16 cellular contexts compared by ENCODE assay signal in the genomic region with DNA sequence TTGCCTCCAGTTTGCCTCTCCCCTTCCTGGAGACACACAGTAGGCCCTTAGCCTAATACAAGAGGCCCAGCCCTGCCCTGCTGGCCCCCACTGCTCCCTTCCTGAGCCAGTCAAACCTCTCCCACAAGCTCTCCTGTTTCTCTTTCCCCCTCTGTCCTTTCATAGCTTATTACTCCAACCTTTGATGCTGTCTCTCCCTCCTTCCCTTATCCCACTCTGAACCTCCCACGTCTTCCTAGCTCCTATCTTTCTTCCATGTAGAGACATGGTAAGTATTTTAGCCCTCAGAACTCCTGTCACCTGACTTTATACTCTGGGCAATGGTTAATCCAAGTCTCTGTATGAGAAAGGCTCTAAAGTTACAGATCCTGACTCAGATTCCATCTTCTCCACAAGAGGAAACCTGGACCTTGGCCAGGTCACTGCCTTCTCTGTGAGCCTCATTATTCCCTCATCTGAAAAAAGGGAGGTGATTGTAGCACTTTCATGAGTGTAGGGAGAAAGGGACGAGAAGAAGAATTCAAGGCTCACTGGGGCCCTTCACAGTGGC. TPM values are rescaled to one million over a fixed set of nuclear protein-coding genes. Genes with fewer than 3 reads are reported as not detected.
A peak's percentile ranks its signal among the peaks of the same experiment; 100 is the strongest.
DNase-seq lines count a peak whose midpoint lies in the region; ATAC-seq and TF ChIP-seq lines count a peak whose summit lies in the region.
"Had no signal": no experiment of that assay in that cellular context is flagged by ENCODE, and none has a peak within 500 bp of the region (broad histone marks: within the 10 kb centered on the region; RNA-seq: fewer than 3 reads in every experiment).

No MANE protein-coding gene starts in this region.

- H3K27me3 Mint-ChIP-seq in stimulated activated naive CD8-positive, alpha-beta T cell treated with anti-CD3 and anti-CD28 coated beads, Interleukin-15, Interleukin-2, amounts not matched to agents 100 ng/mL and 50 ng/mL, for 24 hours = no peaks in the 10 kb centered on the region
- no peaks in the 10 kb centered on the region for H3K27me3 Mint-ChIP-seq in activated T-helper 2 cell treated with anti-CD3 and anti-CD28 coated beads, Interferon-gamma antibody, Interleukin-2, Interleukin-4, amounts not matched to agents 10 μg/mL and 5 μg/mL and 100 μg/mL, durations not matched to agents 14 hours and 24 hours and 36 hours (ENCODE audit: low read depth)

- peaks cover 49% of the 10 kb centered on the region for H3K4me1 Mint-ChIP-seq in stimulated activated naive CD8-positive, alpha-beta T cell treated with anti-CD3 and anti-CD28 coated beads, Interleukin-15, Interleukin-2, amounts not matched to agents 100 ng/mL and 50 ng/mL, for 24 hours (ENCODE audit: low read depth)
- peaks cover 36% of the 10 kb centered on the region for H3K4me1 Mint-ChIP-seq in activated T-helper 2 cell treated with anti-CD3 and anti-CD28 coated beads, Interferon-gamma antibody, Interleukin-2, Interleukin-4, amounts not matched to agents 10 μg/mL and 5 μg/mL and 100 μg/mL, durations not matched to agents 14 hours and 24 hours and 36 hours (ENCODE audit: low read depth)

- no peak overlapping the region for H3K4me2 ChIP-seq in hepatocyte

- TF ChIP-seq CTCF in hepatocyte (IDR thresholded peaks at IDR 0.05; ENCODE audit: poor library complexity) (no peak), adrenal gland (IDR thresholded peaks at IDR 0.05) (no peak)

- no peak overlapping the region for H2AFZ ChIP-seq in hepatocyte

- no peak overlapping the region for H3K4me3 ChIP-seq in hepatocyte
- no peak overlapping the region for H3K4me3 ChIP-seq in adrenal gland
- H3K4me3 ChIP-seq: upper lobe of left lung had no signal

- WGBS in hepatocyte (ENCODE audit: low lambda C conversion rate, missing lambda C conversion rate) = 68% methylated on average over 2 of the region's 2 CpGs
- WGBS in adrenal gland, 4 donors = 81 to 95% (median 92%) methylated on average over 2 of the region's 2 CpGs

- no peaks in the 10 kb centered on the region for H3K9me3 Mint-ChIP-seq in stimulated activated naive CD8-positive, alpha-beta T cell treated with anti-CD3 and anti-CD28 coated beads, Interleukin-15, Interleukin-2, amounts not matched to agents 100 ng/mL and 50 ng/mL, for 24 hours
- H3K9me3 Mint-ChIP-seq in activated T-helper 2 cell treated with anti-CD3 and anti-CD28 coated beads, Interferon-gamma antibody, Interleukin-2, Interleukin-4, amounts not matched to agents 10 μg/mL and 5 μg/mL and 100 μg/mL, durations not matched to agents 14 hours and 24 hours and 36 hours = no peaks in the 10 kb centered on the region
- H3K9me3 Mint-ChIP-seq: CD14-positive monocyte had no signal

- no peak for ATAC-seq in stimulated activated naive CD8-positive, alpha-beta T cell treated with anti-CD3 and anti-CD28 coated beads, Interleukin-15, Interleukin-2, amounts not matched to agents 100 U/mL and 50 U/mL, for 24 hours
- ATAC-seq in GM21526 (IDR thresholded peaks at IDR 0.05; ENCODE audit: low FRiP score, unreplicated experiment) = no peak
- ATAC-seq: sciatic nerve had no signal

- H3K36me3 Mint-ChIP-seq in stimulated activated naive CD8-positive, alpha-beta T cell treated with anti-CD3 and anti-CD28 coated beads, Interleukin-15, Interleukin-2, amounts not matched to agents 100 ng/mL and 50 ng/mL, for 24 hours (ENCODE audit: low read depth) = peaks cover 54% of the 10 kb centered on the region
- H3K36me3 Mint-ChIP-seq in activated T-helper 2 cell treated with anti-CD3 and anti-CD28 coated beads, Interferon-gamma antibody, Interleukin-2, Interleukin-4, amounts not matched to agents 10 μg/mL and 5 μg/mL and 100 μg/mL, durations not matched to agents 14 hours and 24 hours and 36 hours (ENCODE audit: low read depth) = peaks cover 65% of the 10 kb centered on the region

- no peaks in the 10 kb centered on the region for H3K9me2 ChIP-seq in hepatocyte (replicated peaks; ENCODE audit: insufficient read depth)

- DNase-seq in stimulated activated naive CD8-positive, alpha-beta T cell treated with anti-CD3 and anti-CD28 coated beads, Interleukin-15, Interleukin-2, amounts not matched to agents 100 U/mL and 50 U/mL, for 24 hours = no peak
- no peak for DNase-seq in activated T-helper 2 cell treated with anti-CD3 and anti-CD28 coated beads, Interferon-gamma antibody, Interleukin-2, Interleukin-4, amounts not matched to agents 10 μg/mL and 5 μg/mL and 100 μg/mL, durations not matched to agents 14 hours and 24 hours and 36 hours (ENCODE audit: low spot score)
- DNase-seq in hepatocyte (ENCODE audit: low spot score) (peak; percentile 69), NCI-H748 treated with DMSO at 0.1 percent for 48 hours (lab: John Stamatoyannopoulos, UW) (no peak), SKM-1 treated with dmso at 0.1 percent for 144 hours (lab: John Stamatoyannopoulos, UW; ENCODE audit: unreplicated experiment) (no peak), adrenal gland (no peak)
- DNase-seq: activated T-cell treated with anti-CD3 and anti-CD28 coated beads, Interleukin-2, amount 50 U/mL, for 1 hour; head of caudate nucleus; NCI-H1930; T1000; upper lobe of left lung had no signal

- H3K4me3 Mint-ChIP-seq in stimulated activated naive CD8-positive, alpha-beta T cell treated with anti-CD3 and anti-CD28 coated beads, Interleukin-15, Interleukin-2, amounts not matched to agents 100 ng/mL and 50 ng/mL, for 24 hours = no peak overlapping the region
- no peak overlapping the region for H3K4me3 Mint-ChIP-seq in activated T-helper 2 cell treated with anti-CD3 and anti-CD28 coated beads, Interferon-gamma antibody, Interleukin-2, Interleukin-4, amounts not matched to agents 10 μg/mL and 5 μg/mL and 100 μg/mL, durations not matched to agents 14 hours and 24 hours and 36 hours (ENCODE audit: low read depth)
- H3K4me3 Mint-ChIP-seq: CD14-positive monocyte had no signal

- H3K9me3 ChIP-seq in hepatocyte (ENCODE audit: low read depth) (no peaks in the 10 kb centered on the region), adrenal gland (replicated peaks in 1 of 3) (no peaks in the 10 kb centered on the region)
- H3K9me3 ChIP-seq: upper lobe of left lung had no signal

- H3K27me3 ChIP-seq in hepatocyte (no peaks in the 10 kb centered on the region), adrenal gland (no peaks in the 10 kb centered on the region)
- H3K27me3 ChIP-seq: upper lobe of left lung had no signal

- intact Hi-C loops in activated T-helper 2 cell treated with anti-CD3 and anti-CD28 coated beads, Interferon-gamma antibody, Interleukin-2, Interleukin-4, amounts not matched to agents 10 μg/mL and 5 μg/mL and 100 μg/mL, durations not matched to agents 14 hours and 24 hours and 36 hours (cut with micrococcal nuclease) = no loop called here
- intact Hi-C loops in adrenal gland (cut with DNase I) = no loop called here

- H3K27ac Mint-ChIP-seq in stimulated activated naive CD8-positive, alpha-beta T cell treated with anti-CD3 and anti-CD28 coated beads, Interleukin-15, Interleukin-2, amounts not matched to agents 100 ng/mL and 50 ng/mL, for 24 hours = peak overlapping the region; percentile 47
- H3K27ac Mint-ChIP-seq in activated T-helper 2 cell treated with anti-CD3 and anti-CD28 coated beads, Interferon-gamma antibody, Interleukin-2, Interleukin-4, amounts not matched to agents 10 μg/mL and 5 μg/mL and 100 μg/mL, durations not matched to agents 14 hours and 24 hours and 36 hours = peak overlapping the region; percentile 82

- no peaks in the 10 kb centered on the region for H3K36me3 ChIP-seq in hepatocyte (replicated peaks; ENCODE audit: insufficient read depth, low read depth)
- peaks cover 0 to 18% of the 10 kb centered on the region in 2 donors for H3K36me3 ChIP-seq in adrenal gland (replicated peaks in 1 of 2)

- H3K27ac ChIP-seq in hepatocyte = peak overlapping the region; percentile 75
- no peak overlapping the region for H3K27ac ChIP-seq in adrenal gland
- H3K27ac ChIP-seq: upper lobe of left lung had no signal

- H3K4me1 ChIP-seq in hepatocyte (ENCODE audit: insufficient read depth) = peaks cover 14% of the 10 kb centered on the region
- H3K4me1 ChIP-seq in adrenal gland (replicated peaks in 1 of 2) = peaks cover 0 to 11% of the 10 kb centered on the region in 2 donors

- H4K20me1 ChIP-seq in hepatocyte (ENCODE audit: insufficient read depth, poor library complexity, severe bottlenecking) = peaks cover 33% of the 10 kb centered on the region

- peaks cover 68% of the 10 kb centered on the region for H3K79me2 ChIP-seq in hepatocyte

- no peak for TF ChIP-seq POLR2A in adrenal gland (IDR thresholded peaks at IDR 0.05)

RNA-seq across cellular contexts. Expression of a gene that starts 6.7 kb away (rescaled TPM):
- total RNA-seq in activated T-helper 2 cell treated with anti-CD3 and anti-CD28 coated beads, Interferon-gamma antibody, Interleukin-2, Interleukin-4, amounts not matched to agents 10 μg/mL and 5 μg/mL and 100 μg/mL, durations not matched to agents 14 hours and 24 hours and 36 hours = 44.3 and 50.6 TPM in 2 replicates
- total RNA-seq in hepatocyte (27.0 and 30.6 TPM in 2 replicates), adrenal gland (10 to 100 TPM in 7 of 8 donors, 1 to 10 TPM in 1; 3.7 to 17.9 (median 11.7) TPM)
- polyA plus RNA-seq in hepatocyte (32.4 and 38.5 TPM in 2 replicates), adrenal gland (1 to 10 TPM; 3.4 to 5.8 (median 4.4) TPM)

RNA-seq across cellular contexts. Expression of a gene that starts 25.5 kb away (rescaled TPM):
- total RNA-seq in activated T-helper 2 cell treated with anti-CD3 and anti-CD28 coated beads, Interferon-gamma antibody, Interleukin-2, Interleukin-4, amounts not matched to agents 10 μg/mL and 5 μg/mL and 100 μg/mL, durations not matched to agents 14 hours and 24 hours and 36 hours = 94.5 and 99.0 TPM in 2 replicates
- total RNA-seq in hepatocyte = 130 and 134 TPM in 2 replicates
- polyA plus RNA-seq in hepatocyte = 198 and 202 TPM in 2 replicates
- total RNA-seq in adrenal gland = 100 to 1,000 TPM in 3 of 8 donors, 10 to 100 TPM in 5; 54.9 to 144 (median 86.9) TPM
- 100 to 1,000 TPM in 1 of 3 donors, 10 to 100 TPM in 2; 44.9 to 159 (median 59.3) TPM for polyA plus RNA-seq in adrenal gland

RNA-seq across cellular contexts. Expression of a gene that starts 38.8 kb away (rescaled TPM):
- total RNA-seq in activated T-helper 2 cell treated with anti-CD3 and anti-CD28 coated beads, Interferon-gamma antibody, Interleukin-2, Interleukin-4, amounts not matched to agents 10 μg/mL and 5 μg/mL and 100 μg/mL, durations not matched to agents 14 hours and 24 hours and 36 hours = 4.0 and 4.2 TPM in 2 replicates
- 31.8 and 46.0 TPM in 2 replicates for total RNA-seq in hepatocyte
- 169 and 175 TPM in 2 replicates for polyA plus RNA-seq in hepatocyte
- 1,000 to 10,000 TPM in 3 of 8 donors, 100 to 1,000 TPM in 5; 241 to 1,128 (median 564) TPM for total RNA-seq in adrenal gland
- 1,000 to 10,000 TPM in 2 of 3 donors, 100 to 1,000 TPM in 1; 891 to 1,967 (median 1,739) TPM for polyA plus RNA-seq in adrenal gland
- total RNA-seq: OCI-LY7 had no signal
